ENCODE assay signal across 10 cellular contexts in genomic region chr14:94115068-94115591, GRCh38. TPM values are rescaled to one million over a fixed set of nuclear protein-coding genes. Genes with fewer than 3 reads are reported as not detected.
DNase-seq lines count a peak whose midpoint lies in the region; ATAC-seq, FAIRE-seq and TF ChIP-seq lines count a peak whose summit lies in the region.
"Had no signal": no experiment of that assay in that cellular context is flagged by ENCODE, and none has a peak within 500 bp of the region (broad histone marks: within the 10 kb centered on the region; RNA-seq: fewer than 3 reads in every experiment).

No MANE protein-coding gene starts in this region.

- no peak overlapping the region for H3K4me3 Mint-ChIP-seq in astrocyte (ENCODE audit: unreplicated experiment)
- H3K4me3 Mint-ChIP-seq in stimulated activated effector memory CD8-positive, alpha-beta T cell treated with anti-CD3 and anti-CD28 coated beads, Interleukin-12 subunit alpha, Interleukin-12 subunit beta, amount 100 ng/mL, for 72 hours = no peak overlapping the region
- H3K4me3 Mint-ChIP-seq: activated T-helper 1 cell treated with anti-CD3 and anti-CD28 coated beads, Interleukin-12 subunit alpha, Interleukin-12 subunit beta, Interleukin-2, Interleukin-4 antibody, amounts not matched to agents 30 ng/mL and 10 ng/mL and 1 ng/mL, durations not matched to agents 14 hours and 24 hours and 36 hours; CD4-positive, alpha-beta T cell; naive thymus-derived CD8-positive, alpha-beta T cell had no signal

- no peaks in the 10 kb centered on the region for H3K79me2 ChIP-seq in astrocyte (ENCODE audit: insufficient read depth, low read length)

- ATAC-seq in GM21619 (IDR thresholded peaks at IDR 0.05; ENCODE audit: unreplicated experiment) = no peak
- ATAC-seq in stimulated activated effector memory CD8-positive, alpha-beta T cell treated with anti-CD3 and anti-CD28 coated beads, Interleukin-12 subunit alpha, Interleukin-12 subunit beta, amount 100 ng/mL, for 72 hours = no peak
- ATAC-seq: naive thymus-derived CD8-positive, alpha-beta T cell had no signal

- FAIRE-seq in D721Med (lab: Jason Lieb, UNC) = peak; percentile 73
- no peak for FAIRE-seq in astrocyte (lab: Jason Lieb, UNC)

- H3K9ac ChIP-seq in astrocyte (ENCODE audit: low read length) = no peak overlapping the region

- TF ChIP-seq CTCF in D721Med (IDR thresholded peaks at IDR 0.05; ENCODE audit: insufficient read depth, missing control alignments) = no peak
- no peak for TF ChIP-seq CTCF in astrocyte (IDR thresholded peaks at IDR 0.05; ENCODE audit: insufficient read depth, low read depth, low read length)

- H3K9me3 Mint-ChIP-seq in astrocyte (ENCODE audit: unreplicated experiment) = peaks cover 7% of the 10 kb centered on the region
- no peaks in the 10 kb centered on the region for H3K9me3 Mint-ChIP-seq in stimulated activated effector memory CD8-positive, alpha-beta T cell treated with anti-CD3 and anti-CD28 coated beads, Interleukin-12 subunit alpha, Interleukin-12 subunit beta, amount 100 ng/mL, for 72 hours
- H3K9me3 Mint-ChIP-seq: CD4-positive, alpha-beta T cell had no signal

- no peaks in the 10 kb centered on the region for H3K36me3 ChIP-seq in astrocyte (ENCODE audit: insufficient read depth, low read length)

- no peak overlapping the region for H3K27ac ChIP-seq in astrocyte (ENCODE audit: low read depth, low read length)
- H3K27ac ChIP-seq: HL-60 had no signal

- peaks cover 30% of the 10 kb centered on the region for H3K4me1 Mint-ChIP-seq in astrocyte (ENCODE audit: low read depth, unreplicated experiment)
- H3K4me1 Mint-ChIP-seq in stimulated activated effector memory CD8-positive, alpha-beta T cell treated with anti-CD3 and anti-CD28 coated beads, Interleukin-12 subunit alpha, Interleukin-12 subunit beta, amount 100 ng/mL, for 72 hours = peaks cover 5% of the 10 kb centered on the region

- DNase-seq in D721Med (ENCODE audit: insufficient read length, low spot score) (peak; percentile 51), astrocyte (ENCODE audit: low read depth) (no peak), mesenteric fat pad (ENCODE audit: low spot score) (peak; percentile 77), NCI-H1930 (lab: John Stamatoyannopoulos, UW) (no peak)
- no peak for DNase-seq in stimulated activated effector memory CD8-positive, alpha-beta T cell treated with anti-CD3 and anti-CD28 coated beads, Interleukin-12 subunit alpha, Interleukin-12 subunit beta, amount 100 ng/mL, for 72 hours (ENCODE audit: low spot score in 2 of 2)
- DNase-seq: naive thymus-derived CD8-positive, alpha-beta T cell had no signal

- peak overlapping the region; percentile 81 for H3K27ac Mint-ChIP-seq in astrocyte (ENCODE audit: unreplicated experiment)
- H3K27ac Mint-ChIP-seq in stimulated activated effector memory CD8-positive, alpha-beta T cell treated with anti-CD3 and anti-CD28 coated beads, Interleukin-12 subunit alpha, Interleukin-12 subunit beta, amount 100 ng/mL, for 72 hours = no peak overlapping the region
- H3K27ac Mint-ChIP-seq: activated T-helper 1 cell treated with anti-CD3 and anti-CD28 coated beads, Interleukin-12 subunit alpha, Interleukin-12 subunit beta, Interleukin-2, Interleukin-4 antibody, amounts not matched to agents 30 ng/mL and 10 ng/mL and 1 ng/mL, durations not matched to agents 14 hours and 24 hours and 36 hours; CD4-positive, alpha-beta T cell had no signal

- H3K4me2 ChIP-seq in astrocyte (ENCODE audit: low read length) = no peak overlapping the region

- peaks cover 7% of the 10 kb centered on the region for H3K27me3 Mint-ChIP-seq in astrocyte (ENCODE audit: low read depth, unreplicated experiment)

- H4K20me1 ChIP-seq in astrocyte (ENCODE audit: insufficient read depth, low read length) = no peaks in the 10 kb centered on the region

- peaks cover 6% of the 10 kb centered on the region for H3K4me1 ChIP-seq in astrocyte (ENCODE audit: insufficient read depth, low read length)

- H3K4me3 ChIP-seq in astrocyte (ENCODE audit: insufficient read depth, low read depth, low read length) = no peak overlapping the region

- H3K9me3 ChIP-seq in astrocyte (ENCODE audit: insufficient read depth, low read depth, low read length) = no peaks in the 10 kb centered on the region

- H3K36me3 Mint-ChIP-seq in astrocyte (ENCODE audit: low read depth, unreplicated experiment) = peaks cover 19% of the 10 kb centered on the region
- H3K36me3 Mint-ChIP-seq in stimulated activated effector memory CD8-positive, alpha-beta T cell treated with anti-CD3 and anti-CD28 coated beads, Interleukin-12 subunit alpha, Interleukin-12 subunit beta, amount 100 ng/mL, for 72 hours = no peaks in the 10 kb centered on the region

- H3K27me3 ChIP-seq in astrocyte (ENCODE audit: insufficient read depth, low read length) = peaks cover 4% of the 10 kb centered on the region

- no peak overlapping the region for H2AFZ ChIP-seq in astrocyte (ENCODE audit: low read depth, low read length)

RNA-seq across cellular contexts. Expression of gene IFI27, which starts 4.6 kb away (rescaled TPM):
- total RNA-seq in astrocyte (1,022 and 1,408 TPM in 2 replicates), mesenteric fat pad (495 TPM)

RNA-seq across cellular contexts. Expression of gene IFI27L2, which starts 14.3 kb away (rescaled TPM):
- total RNA-seq in astrocyte (63.9 and 79.9 TPM in 2 replicates), mesenteric fat pad (42.6 TPM)

RNA-seq across cellular contexts. Expression of gene IFI27L1, which starts 34.0 kb away (rescaled TPM):
- total RNA-seq in astrocyte = 28.4 and 30.8 TPM in 2 replicates
- 19.6 TPM for total RNA-seq in mesenteric fat pad

RNA-seq across cellular contexts. Expression of gene DDX24, which starts 34.1 kb away (rescaled TPM):
- total RNA-seq in astrocyte (206 TPM in 2 replicates), mesenteric fat pad (198 TPM)

RNA-seq across cellular contexts. Expression of gene PPP4R4, which starts 59.0 kb away (rescaled TPM):
- 6.0 and 7.5 TPM in 2 replicates for total RNA-seq in astrocyte
- 0.13 TPM for total RNA-seq in mesenteric fat pad

Comparison
In these comparisons a context has a peak if more than half of its experiments do, and no peak if none do; other contexts are left out.
1. DNase-seq: peak in D721Med (single experiment) and mesenteric fat pad (single experiment); none in astrocyte (single experiment), NCI-H1930 (0 of 2) and stimulated activated effector memory CD8-positive, alpha-beta T cell treated with anti-CD3 and anti-CD28 coated beads, Interleukin-12 subunit alpha, Interleukin-12 subunit beta, amount 100 ng/mL, for 72 hours (0 of 2).